In the genomic region with DNA sequence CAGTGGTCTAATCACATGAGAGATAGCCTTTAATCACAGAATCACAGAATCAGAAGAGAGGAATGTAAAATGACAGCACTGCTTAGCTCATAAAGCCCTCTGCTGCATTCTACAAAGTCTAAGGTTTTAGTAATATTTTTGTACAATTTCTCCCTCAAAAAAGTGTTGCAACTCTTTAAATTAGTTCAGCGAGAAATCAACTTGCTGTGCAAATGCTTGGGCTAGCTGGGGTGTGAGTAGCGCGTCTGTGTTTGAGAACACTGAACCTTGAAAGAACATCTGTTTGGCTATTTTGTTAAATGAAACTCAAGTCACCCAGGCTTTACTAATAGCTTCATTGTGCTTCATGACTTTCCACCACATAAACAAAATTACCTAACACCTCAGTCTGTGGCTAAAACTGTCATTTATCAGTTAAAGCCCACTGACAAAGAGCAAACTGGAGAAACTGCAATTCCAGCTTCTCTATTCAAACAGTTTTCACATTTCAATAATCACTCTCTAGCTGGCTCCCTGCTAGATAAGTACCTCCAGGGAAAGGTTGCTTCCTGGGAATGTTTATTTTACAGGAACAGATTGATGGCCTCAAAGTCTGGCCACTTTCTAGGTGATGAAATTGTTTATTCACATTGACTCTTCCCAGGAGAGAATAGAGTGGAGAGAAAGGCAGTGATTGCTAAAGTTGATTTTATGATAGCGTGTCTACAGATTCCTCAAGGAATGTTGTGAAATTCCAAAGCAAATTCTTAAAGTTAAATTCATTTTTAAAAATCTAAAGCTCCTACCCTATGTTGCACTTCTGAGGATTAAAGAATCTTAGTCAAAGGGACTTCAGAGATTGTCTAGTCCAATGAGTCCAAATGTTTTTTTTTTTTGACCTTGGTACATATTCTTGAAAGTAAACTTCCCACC, we compare ENCODE assay signal across 9 cellular contexts. TPM values are rescaled to one million over a fixed set of nuclear protein-coding genes. Genes with fewer than 3 reads are reported as not detected.
DNase-seq lines count a peak whose midpoint lies in the region; ATAC-seq, FAIRE-seq and TF ChIP-seq lines count a peak whose summit lies in the region.
"Had no signal": no experiment of that assay in that cellular context is flagged by ENCODE, and none has a peak within 500 bp of the region (broad histone marks: within the 10 kb centered on the region; RNA-seq: fewer than 3 reads in every experiment).

No MANE protein-coding gene starts in this region.

- no peaks in the 10 kb centered on the region for H3K9me3 ChIP-seq in Karpas-422 (ENCODE audit: low read length)

- no peak overlapping the region for H2AFZ ChIP-seq in Karpas-422 (ENCODE audit: low read length)

- no peak for DNase-seq in natural killer cell treated with Interleukin-12 subunit alpha and Interleukin-12 subunit beta and Interleukin-15 and Interleukin-18, amount 100 ng/mL, for 72 hours (ENCODE audit: low spot score)
- DNase-seq in Karpas-422 (no peak), HPDE6-E6E7 (ENCODE audit: extremely low spot score) (no peak), urothelium cell line (ENCODE audit: low spot score) (no peak)
- no peak for DNase-seq in activated naive CD4-positive, alpha-beta T cell treated with anti-CD3 and anti-CD28 coated beads, Interleukin-2, amount 50 U/mL, for 72 hours (ENCODE audit: low spot score in 2 of 2)
- DNase-seq: naive B cell had no signal

- H3K27ac Mint-ChIP-seq in natural killer cell treated with Interleukin-12 subunit alpha and Interleukin-12 subunit beta and Interleukin-15 and Interleukin-18, amount 100 ng/mL, for 72 hours, result no peak overlapping the region
- H3K27ac Mint-ChIP-seq in activated naive CD4-positive, alpha-beta T cell treated with anti-CD3 and anti-CD28 coated beads, Interleukin-2, amount 50 U/mL, for 72 hours, result no peak overlapping the region

- H3K27me3 Mint-ChIP-seq in natural killer cell treated with Interleukin-12 subunit alpha and Interleukin-12 subunit beta and Interleukin-15 and Interleukin-18, amount 100 ng/mL, for 72 hours, result no peaks in the 10 kb centered on the region

- H3K4me2 ChIP-seq in Karpas-422 (ENCODE audit: low read depth, low read length, poor library complexity, severe bottlenecking), result no peak overlapping the region

- H3K36me3 Mint-ChIP-seq in natural killer cell treated with Interleukin-12 subunit alpha and Interleukin-12 subunit beta and Interleukin-15 and Interleukin-18, amount 100 ng/mL, for 72 hours, result peaks cover 11% of the 10 kb centered on the region
- peaks cover 0 to 6% of the 10 kb centered on the region in 2 donors for H3K36me3 Mint-ChIP-seq in activated naive CD4-positive, alpha-beta T cell treated with anti-CD3 and anti-CD28 coated beads, Interleukin-2, amount 50 U/mL, for 72 hours
- H3K36me3 Mint-ChIP-seq: naive B cell had no signal

- H4K20me1 ChIP-seq in Karpas-422 (ENCODE audit: insufficient read depth, low read depth, low read length), result no peaks in the 10 kb centered on the region

- no peak overlapping the region for H3K4me3 Mint-ChIP-seq in natural killer cell treated with Interleukin-12 subunit alpha and Interleukin-12 subunit beta and Interleukin-15 and Interleukin-18, amount 100 ng/mL, for 72 hours
- H3K4me3 Mint-ChIP-seq: naive B cell had no signal

- no peak for TF ChIP-seq CTCF in VCaP (conservative IDR thresholded peaks at IDR 0.05)

- no peaks in the 10 kb centered on the region for H3K36me3 ChIP-seq in Karpas-422 (ENCODE audit: insufficient read depth, low read length)

- H3K9ac ChIP-seq in Karpas-422 (ENCODE audit: low read length), result no peak overlapping the region

- H3K4me1 ChIP-seq in Karpas-422 (ENCODE audit: low read length), result peaks cover 10% of the 10 kb centered on the region

- H3K4me1 Mint-ChIP-seq in natural killer cell treated with Interleukin-12 subunit alpha and Interleukin-12 subunit beta and Interleukin-15 and Interleukin-18, amount 100 ng/mL, for 72 hours (ENCODE audit: low read depth in 2 of 2), result peaks cover 15 to 34% of the 10 kb centered on the region in 2 donors
- H3K4me1 Mint-ChIP-seq: naive B cell had no signal

- no peak for FAIRE-seq in urothelium cell line (lab: Jason Lieb, UNC)

- ATAC-seq in GM18909 (IDR thresholded peaks at IDR 0.05; ENCODE audit: poor library complexity, unreplicated experiment) (peak; percentile 80), HG03095 (IDR thresholded peaks at IDR 0.05; ENCODE audit: unreplicated experiment) (peak; percentile 69)
- ATAC-seq in natural killer cell treated with Interleukin-12 subunit alpha and Interleukin-12 subunit beta and Interleukin-15 and Interleukin-18, amount 100 ng/mL, for 72 hours, result peak; percentile 65 to 73
- no peak for ATAC-seq in activated naive CD4-positive, alpha-beta T cell treated with anti-CD3 and anti-CD28 coated beads, Interleukin-2, amount 50 U/mL, for 72 hours

- H3K4me3 ChIP-seq in Karpas-422 (ENCODE audit: low read length), result no peak overlapping the region

- H3K27ac ChIP-seq in VCaP (peak overlapping the region; percentile 61), Karpas-422 (ENCODE audit: low read length) (no peak overlapping the region)

- no peaks in the 10 kb centered on the region for H3K9me2 ChIP-seq in Karpas-422 (replicated peaks; ENCODE audit: insufficient read depth, low read length)

- H3K27me3 ChIP-seq in Karpas-422 (ENCODE audit: low read length), result no peaks in the 10 kb centered on the region

- no peaks in the 10 kb centered on the region for H3K79me2 ChIP-seq in Karpas-422 (ENCODE audit: low read length)

- no peaks in the 10 kb centered on the region for H3K9me3 Mint-ChIP-seq in natural killer cell treated with Interleukin-12 subunit alpha and Interleukin-12 subunit beta and Interleukin-15 and Interleukin-18, amount 100 ng/mL, for 72 hours
- peaks cover 0 to 4% of the 10 kb centered on the region in 2 donors for H3K9me3 Mint-ChIP-seq in activated naive CD4-positive, alpha-beta T cell treated with anti-CD3 and anti-CD28 coated beads, Interleukin-2, amount 50 U/mL, for 72 hours
- H3K9me3 Mint-ChIP-seq: naive B cell had no signal

RNA-seq across cellular contexts. Expression of a gene that starts 36.0 kb away (rescaled TPM):
- 100 to 1,000 TPM; 145 to 252 TPM for total RNA-seq in natural killer cell treated with Interleukin-12 subunit alpha and Interleukin-12 subunit beta and Interleukin-15 and Interleukin-18, amount 100 ng/mL, for 72 hours
- 46.7 and 49.7 TPM in 2 replicates for total RNA-seq in Karpas-422 (2014; rRNA removed; shearing (Covaris generic); ENCODE audit: low replicate concordance)
- total RNA-seq in activated naive CD4-positive, alpha-beta T cell treated with anti-CD3 and anti-CD28 coated beads, Interleukin-2, amount 50 U/mL, for 72 hours, result 100 to 1,000 TPM; 230 to 510 TPM

Comparison
In these comparisons a context has a peak if more than half of its experiments do, and no peak if none do; other contexts are left out.
1. ATAC-seq: peak in GM18909 (single experiment), HG03095 (single experiment) and natural killer cell treated with Interleukin-12 subunit alpha and Interleukin-12 subunit beta and Interleukin-15 and Interleukin-18, amount 100 ng/mL, for 72 hours (2 of 2); none in activated naive CD4-positive, alpha-beta T cell treated with anti-CD3 and anti-CD28 coated beads, Interleukin-2, amount 50 U/mL, for 72 hours (0 of 2).